In the genomic region with DNA sequence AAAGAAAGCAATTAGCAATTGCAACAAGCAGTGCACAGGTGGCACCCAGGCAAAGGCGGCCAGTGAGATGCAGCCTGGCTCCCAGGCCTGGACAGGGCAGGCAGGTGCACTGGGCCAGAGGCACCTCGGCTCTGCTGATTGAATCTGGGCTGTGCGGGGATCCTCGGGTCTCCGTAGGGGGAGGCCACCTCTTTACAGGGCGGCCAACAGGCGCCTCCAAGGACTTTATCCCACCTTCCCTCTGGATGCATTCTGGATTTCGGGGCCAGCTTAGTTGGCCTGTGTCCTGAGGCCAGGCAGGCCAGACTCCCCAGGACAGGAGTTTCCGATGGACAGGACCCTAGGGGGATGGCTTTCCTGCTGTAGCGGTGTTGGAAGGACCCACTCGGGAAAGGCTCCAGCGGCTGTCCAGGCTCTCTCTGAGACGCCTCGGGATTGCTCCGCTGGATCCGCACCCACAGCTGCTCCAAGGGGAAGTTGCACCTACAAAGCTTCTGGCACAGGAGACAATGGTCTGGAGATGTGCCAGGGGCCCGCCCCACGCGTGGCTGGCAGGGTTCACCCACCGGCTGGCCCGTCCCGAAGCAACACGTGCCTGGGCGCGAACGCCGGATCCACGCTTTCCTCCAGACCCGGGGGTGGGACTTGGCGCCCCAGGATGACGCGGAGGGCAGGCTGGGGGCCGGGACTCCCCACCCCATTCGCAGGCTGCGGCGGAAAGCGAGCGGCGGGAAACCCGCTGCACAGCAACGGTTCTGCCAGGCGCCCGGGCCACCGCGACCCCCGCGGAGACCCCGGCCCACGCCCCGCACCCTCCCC, we compare ENCODE assay signal across 8 cellular contexts. TPM values are rescaled to one million over a fixed set of nuclear protein-coding genes. Genes with fewer than 3 reads are reported as not detected.
DNase-seq lines count a peak whose midpoint lies in the region; ATAC-seq and TF ChIP-seq lines count a peak whose summit lies in the region.

No MANE protein-coding gene starts in this region.

- BruUV-seq in Calu3 (replicated peaks; lab: Mats Ljungman, UMichigan): TSS peak; percentile 80

- H3K36me3 Mint-ChIP-seq in Calu3 (ENCODE audit: insufficient read depth, unreplicated experiment): peaks cover 10% of the 10 kb centered on the region
- peaks cover 4% of the 10 kb centered on the region for H3K36me3 Mint-ChIP-seq in endothelial cell (ENCODE audit: low read depth, unreplicated experiment)

- no peak overlapping the region for H3K27ac Mint-ChIP-seq in Calu3 (ENCODE audit: unreplicated experiment)
- no peak overlapping the region for H3K27ac Mint-ChIP-seq in endothelial cell (ENCODE audit: unreplicated experiment)

- H3K9me3 Mint-ChIP-seq in Calu3 (ENCODE audit: low read depth, unreplicated experiment) (no peaks in the 10 kb centered on the region), endothelial cell (ENCODE audit: unreplicated experiment) (no peaks in the 10 kb centered on the region)

- intact Hi-C loops in Calu3 (cut with micrococcal nuclease; ENCODE audit: unreplicated experiment): no loop called here

- no peaks in the 10 kb centered on the region for H3K27me3 Mint-ChIP-seq in Calu3 (ENCODE audit: unreplicated experiment)
- peaks cover 7% of the 10 kb centered on the region for H3K27me3 Mint-ChIP-seq in endothelial cell (ENCODE audit: unreplicated experiment)

- no peaks in the 10 kb centered on the region for H3K4me1 Mint-ChIP-seq in Calu3 (ENCODE audit: low read depth, unreplicated experiment)
- peaks cover 6% of the 10 kb centered on the region for H3K4me1 Mint-ChIP-seq in endothelial cell (ENCODE audit: unreplicated experiment)

- TF ChIP-seq CTCF in Calu3 (IDR thresholded peaks at IDR 0.05; ENCODE audit: unreplicated experiment) (no peak), endothelial cell (IDR thresholded peaks at IDR 0.05; ENCODE audit: unreplicated experiment) (no peak)

- CTCF ChIA-PET in Calu3 (lab: Charles Lee): no interaction called here

- ATAC-seq in GM21717 (IDR thresholded peaks at IDR 0.05; ENCODE audit: unreplicated experiment): no peak

- DNase-seq in Calu3 (peak; percentile 64), HCEC 1CT (peak; percentile 61), NCI-H446 treated with DMSO at 0.1 percent for 48 hours (lab: John Stamatoyannopoulos, UW) (peak; percentile 40), endothelial cell (ENCODE audit: low spot score) (peak; percentile 21), midbrain (lab: John Stamatoyannopoulos, UW) (peak; percentile 44)
- DNase-seq in activated CD8-positive, alpha-beta memory T cell treated with anti-CD3 and anti-CD28 coated beads for 4 hours (ENCODE audit: low read depth in 2 of 2): peak; percentile 55 to 63
- DNase-seq in stimulated activated CD8-positive, alpha-beta memory T cell treated with anti-CD3 and anti-CD28 coated beads, Interleukin-4, amount 100 ng/mL, for 24 hours (ENCODE audit: low read depth): peak; percentile 74

- H3K4me3 Mint-ChIP-seq in Calu3 (ENCODE audit: low read depth, unreplicated experiment): peak overlapping the region; percentile 60
- H3K4me3 Mint-ChIP-seq in endothelial cell (ENCODE audit: unreplicated experiment): peak overlapping the region; percentile 86

RNA-seq across cellular contexts. Expression of a gene that starts 0.8 kb away (rescaled TPM):
- total RNA-seq in Calu3 (2022) (21.4 and 25.5 TPM in 2 replicates), endothelial cell (ENCODE audit: unreplicated experiment) (27.1 TPM)

Comparison
In these comparisons a context has a peak if more than half of its experiments do, and no peak if none do; other contexts are left out.
1. DNase-seq: peak in every context shown above with its lines; median percentile 74 in stimulated activated CD8-positive, alpha-beta memory T cell treated with anti-CD3 and anti-CD28 coated beads, Interleukin-4, amount 100 ng/mL, for 24 hours; 64 in Calu3; 61 in HCEC 1CT; 59 in activated CD8-positive, alpha-beta memory T cell treated with anti-CD3 and anti-CD28 coated beads for 4 hours; 44 in midbrain; 40 in NCI-H446 treated with DMSO at 0.1 percent for 48 hours; 21 in endothelial cell.